ENCODE assay signal across 31 cellular contexts in genomic region chr5:171867786-171868185, GRCh38.
DNase-seq lines count a peak whose midpoint lies in the region; ATAC-seq and TF ChIP-seq lines count a peak whose summit lies in the region.
"Had no signal": no experiment of that assay in that cellular context is flagged by ENCODE, and none has a peak within 500 bp of the region (broad histone marks: within the 10 kb centered on the region; RNA-seq: fewer than 3 reads in every experiment).

No MANE protein-coding gene starts in this region.

- H3K9ac ChIP-seq in GM23248 (0 out of 2 replicates have a peak overlapping the region, but pooled peaks have one; percentile 12), mammary epithelial cell (ENCODE audit: insufficient read depth, low read length) (no peak overlapping the region)

- H2AFZ ChIP-seq in GM23248: no peak overlapping the region
- no peak overlapping the region for H2AFZ ChIP-seq in mammary epithelial cell (ENCODE audit: low read depth, low read length)

- H4K20me1 ChIP-seq in GM23248 (ENCODE audit: insufficient read depth) (no peaks in the 10 kb centered on the region), mammary epithelial cell (ENCODE audit: insufficient read depth, low read length) (no peaks in the 10 kb centered on the region)

- intact Hi-C loops in mammary epithelial cell (cut with micrococcal nuclease): no loop called here
- intact Hi-C loops in activated CD4-positive, alpha-beta T cell treated with anti-CD3 and anti-CD28 coated beads for 36 hours (cut with DNase I, micrococcal nuclease): no loop called here

- H3K36me3 ChIP-seq in GM23248 (ENCODE audit: low read depth) (peaks cover 33% of the 10 kb centered on the region), mammary epithelial cell (ENCODE audit: insufficient read depth, low read length) (no peaks in the 10 kb centered on the region)

- ATAC-seq in activated CD4-positive, alpha-beta T cell treated with anti-CD3 and anti-CD28 coated beads for 36 hours: no peak
- no peak for ATAC-seq in GM18873 (IDR thresholded peaks at IDR 0.05; ENCODE audit: low FRiP score, unreplicated experiment)
- ATAC-seq in HG02610 (IDR thresholded peaks at IDR 0.05; ENCODE audit: unreplicated experiment): no peak
- ATAC-seq: activated naive CD8-positive, alpha-beta T cell treated with anti-CD3 and anti-CD28 coated beads, Interleukin-2, amount 50 U/mL, for 24 hours; activated T-cell treated with anti-CD3 and anti-CD28 coated beads, Interleukin-2, amount 50 U/mL, for 4 hours; gastrocnemius medialis; GM12878; naive thymus-derived CD4-positive, alpha-beta T cell; PC-3; Right ventricle myocardium inferior had no signal

- H3K4me1 Mint-ChIP-seq in activated CD4-positive, alpha-beta T cell treated with anti-CD3 and anti-CD28 coated beads for 36 hours: peaks cover 2% of the 10 kb centered on the region
- H3K4me1 Mint-ChIP-seq: mesothelial cell of epicardium had no signal

- no peaks in the 10 kb centered on the region for H3K9me3 Mint-ChIP-seq in activated CD4-positive, alpha-beta T cell treated with anti-CD3 and anti-CD28 coated beads for 36 hours (ENCODE audit: low read depth)
- H3K9me3 Mint-ChIP-seq: activated CD4-positive, alpha-beta T cell treated with anti-CD3 and anti-CD28 coated beads, Interleukin-2, amount 10 ng/mL, durations not matched to agents 24 days and 14 days; activated naive CD8-positive, alpha-beta T cell treated with anti-CD3 and anti-CD28 coated beads, Interleukin-2, amount 50 U/mL, for 24 hours; activated T-cell treated with anti-CD3 and anti-CD28 coated beads, Interleukin-2, amount 50 U/mL, for 4 hours; brain; mesothelial cell of epicardium; naive thymus-derived CD4-positive, alpha-beta T cell; T-helper 2 cell treated with Interferon-gamma antibody and Interleukin-4, amounts not matched to agents 5 μg/mL and 100 μg/mL, for 36 hours had no signal

- no peak overlapping the region for H3K4me3 Mint-ChIP-seq in activated CD4-positive, alpha-beta T cell treated with anti-CD3 and anti-CD28 coated beads for 36 hours
- H3K4me3 Mint-ChIP-seq: activated CD4-positive, alpha-beta T cell treated with anti-CD3 and anti-CD28 coated beads, Interleukin-2, amount 10 ng/mL, durations not matched to agents 24 days and 14 days; activated naive CD8-positive, alpha-beta T cell treated with anti-CD3 and anti-CD28 coated beads, Interleukin-2, amount 50 U/mL, for 24 hours; activated T-cell treated with anti-CD3 and anti-CD28 coated beads, Interleukin-2, amount 50 U/mL, for 4 hours; brain; CD14-positive monocyte; mesothelial cell of epicardium; naive thymus-derived CD4-positive, alpha-beta T cell; T-helper 2 cell treated with Interferon-gamma antibody and Interleukin-4, amounts not matched to agents 5 μg/mL and 100 μg/mL, for 36 hours had no signal

- H3K79me2 ChIP-seq in GM23248 (ENCODE audit: insufficient read depth): peaks cover 31% of the 10 kb centered on the region; the same call in 1 of the 2 replicates
- peaks cover under 1% of the 10 kb centered on the region for H3K79me2 ChIP-seq in mammary epithelial cell (ENCODE audit: insufficient read depth, low read length)

- no peak overlapping the region for H3K27ac Mint-ChIP-seq in activated CD4-positive, alpha-beta T cell treated with anti-CD3 and anti-CD28 coated beads for 36 hours
- H3K27ac Mint-ChIP-seq: activated CD4-positive, alpha-beta T cell treated with anti-CD3 and anti-CD28 coated beads, Interleukin-2, amount 10 ng/mL, durations not matched to agents 24 days and 14 days; activated naive CD8-positive, alpha-beta T cell treated with anti-CD3 and anti-CD28 coated beads, Interleukin-2, amount 50 U/mL, for 24 hours; mesothelial cell of epicardium; T-helper 2 cell treated with Interferon-gamma antibody and Interleukin-4, amounts not matched to agents 5 μg/mL and 100 μg/mL, for 36 hours had no signal

- no TSS peak for BruUV-seq in mammary epithelial cell (replicated peaks; lab: Mats Ljungman, UMichigan)

- dilution Hi-C loops in mammary epithelial cell (cut with HindIII; ENCODE audit: low sequenced_read_pairs): no loop called here

- H3K4me1 ChIP-seq in GM23248 (ENCODE audit: insufficient read depth): peaks cover 46% of the 10 kb centered on the region
- peaks cover 18% of the 10 kb centered on the region for H3K4me1 ChIP-seq in mammary epithelial cell (ENCODE audit: insufficient read depth, low read length)
- H3K4me1 ChIP-seq: gastrocnemius medialis had no signal

- POLR2A ChIA-PET in activated CD4-positive, alpha-beta T cell treated with anti-CD3 and anti-CD28 coated beads for 36 hours (lab: Charles Lee): no interaction called here

- H3K27me3 ChIP-seq in GM23248 (replicated peaks; ENCODE audit: insufficient read depth) (no peaks in the 10 kb centered on the region), mammary epithelial cell (ENCODE audit: insufficient read depth, low read length) (no peaks in the 10 kb centered on the region)
- H3K27me3 ChIP-seq: gastrocnemius medialis had no signal

- WGBS in GM23248 (ENCODE audit: low coverage in 1 of 2, low lambda C conversion rate in 2 of 2, missing lambda C conversion rate in 2 of 2), 2 experiments: 8 to 14% methylated on average over 1 of the region's 1 CpG
- 56% methylated on average over 1 of the region's 1 CpG for WGBS in mammary epithelial cell (ENCODE audit: low coverage, missing lambda C conversion rate)

- peaks cover 39% of the 10 kb centered on the region for H3F3A ChIP-seq in GM23248 (ENCODE audit: insufficient read depth)

- H3K4me2 ChIP-seq in GM23248 (ENCODE audit: unreplicated experiment) (peak overlapping the region; percentile 48), mammary epithelial cell (ENCODE audit: insufficient read depth, low read depth, low read length) (no peak overlapping the region)
- H3K4me2 ChIP-seq: smooth muscle cell had no signal

- H3K9me3 ChIP-seq in GM23248 (ENCODE audit: low read depth) (no peaks in the 10 kb centered on the region), mammary epithelial cell (replicated peaks; ENCODE audit: insufficient read depth, low read length) (no peaks in the 10 kb centered on the region)
- H3K9me3 ChIP-seq: gastrocnemius medialis had no signal

- peak overlapping the region; percentile 50 for H3K27ac ChIP-seq in GM23248
- H3K27ac ChIP-seq in mammary epithelial cell (ENCODE audit: insufficient read depth, low read depth, low read length): no peak overlapping the region
- H3K27ac ChIP-seq: gastrocnemius medialis, VCaP had no signal

- in situ Hi-C loops in GM23248 (cut with MboI): no loop called here
- in situ Hi-C loops in mammary epithelial cell (cut with MboI; ENCODE audit: low sequenced_read_pairs in 2 of 2): no loop called here

- CTCF ChIA-PET in mammary epithelial cell (lab: Charles Lee; ENCODE audit: low non-redundant PET): no interaction called here
- CTCF ChIA-PET in activated CD4-positive, alpha-beta T cell treated with anti-CD3 and anti-CD28 coated beads for 36 hours (lab: Charles Lee): no interaction called here

- no peak for TF ChIP-seq CTCF in mammary epithelial cell (conservative IDR thresholded peaks at IDR 0.05 in 1 of 2, IDR thresholded peaks at IDR 0.05 in 1 of 2; ENCODE audit: extremely low read depth in 1 of 2, insufficient read depth in 1 of 2, low read depth in 1 of 2, low read length in 2 of 2)

- DNase-seq in GM23248 (peak; percentile 79), mammary epithelial cell (peak; percentile 41), iris pigment epithelial cell (ENCODE audit: low read depth) (peak; percentile 51), stromal cell of bone marrow (ENCODE audit: low read depth) (peak; percentile 75)
- DNase-seq in activated CD4-positive, alpha-beta T cell treated with anti-CD3 and anti-CD28 coated beads for 36 hours: no peak
- DNase-seq: activated CD4-positive, alpha-beta T cell treated with anti-CD3 and anti-CD28 coated beads, Interleukin-2, amount 10 ng/mL, durations not matched to agents 24 days and 14 days; activated naive CD8-positive, alpha-beta T cell treated with anti-CD3 and anti-CD28 coated beads, Interleukin-2, amount 50 U/mL, for 24 hours; activated T-cell treated with anti-CD3 and anti-CD28 coated beads, Interleukin-2, amount 50 U/mL, for 4 hours; DMS79 treated with DMSO at 0.1 percent for 48 hours; effector memory CD4-positive, alpha-beta T cell; erythroblast; gastrocnemius medialis; naive thymus-derived CD4-positive, alpha-beta T cell; NCI-H1092; NCI-H187; NCI-H2171 treated with DMSO at 0.1 percent for 48 hours; NCI-H510A treated with DMSO at 0.1 percent for 48 hours; occipital lobe; PC-3; stimulated activated CD4-positive, alpha-beta T cell treated with anti-CD3 and anti-CD28 coated beads, Interleukin-2, amount 100 ng/mL, for 24 hours; trophoblast cell had no signal

- H3K9me2 ChIP-seq in GM23248 (ENCODE audit: insufficient read depth): no peaks in the 10 kb centered on the region

- H3K36me3 Mint-ChIP-seq in activated CD4-positive, alpha-beta T cell treated with anti-CD3 and anti-CD28 coated beads for 36 hours (ENCODE audit: low read depth): peaks cover 30% of the 10 kb centered on the region

- H3K27me3 Mint-ChIP-seq in activated CD4-positive, alpha-beta T cell treated with anti-CD3 and anti-CD28 coated beads for 36 hours: no peaks in the 10 kb centered on the region
- H3K27me3 Mint-ChIP-seq: activated CD4-positive, alpha-beta T cell treated with anti-CD3 and anti-CD28 coated beads, Interleukin-2, amount 10 ng/mL, durations not matched to agents 24 days and 14 days; activated naive CD8-positive, alpha-beta T cell treated with anti-CD3 and anti-CD28 coated beads, Interleukin-2, amount 50 U/mL, for 24 hours; brain; naive thymus-derived CD4-positive, alpha-beta T cell had no signal

- 0 out of 2 replicates have a peak overlapping the region, but pooled peaks have one; percentile 10 for H3K4me3 ChIP-seq in GM23248
- H3K4me3 ChIP-seq in mammary epithelial cell (replicated peaks in 1 of 3; ENCODE audit: insufficient read depth in 1 of 3, low read depth in 2 of 3, low read length in 3 of 3): no peak overlapping the region
- H3K4me3 ChIP-seq: gastrocnemius medialis, GM12878, smooth muscle cell had no signal
